Comparison of ENCODE assay signal across 1 cellular context in the genomic region with DNA sequence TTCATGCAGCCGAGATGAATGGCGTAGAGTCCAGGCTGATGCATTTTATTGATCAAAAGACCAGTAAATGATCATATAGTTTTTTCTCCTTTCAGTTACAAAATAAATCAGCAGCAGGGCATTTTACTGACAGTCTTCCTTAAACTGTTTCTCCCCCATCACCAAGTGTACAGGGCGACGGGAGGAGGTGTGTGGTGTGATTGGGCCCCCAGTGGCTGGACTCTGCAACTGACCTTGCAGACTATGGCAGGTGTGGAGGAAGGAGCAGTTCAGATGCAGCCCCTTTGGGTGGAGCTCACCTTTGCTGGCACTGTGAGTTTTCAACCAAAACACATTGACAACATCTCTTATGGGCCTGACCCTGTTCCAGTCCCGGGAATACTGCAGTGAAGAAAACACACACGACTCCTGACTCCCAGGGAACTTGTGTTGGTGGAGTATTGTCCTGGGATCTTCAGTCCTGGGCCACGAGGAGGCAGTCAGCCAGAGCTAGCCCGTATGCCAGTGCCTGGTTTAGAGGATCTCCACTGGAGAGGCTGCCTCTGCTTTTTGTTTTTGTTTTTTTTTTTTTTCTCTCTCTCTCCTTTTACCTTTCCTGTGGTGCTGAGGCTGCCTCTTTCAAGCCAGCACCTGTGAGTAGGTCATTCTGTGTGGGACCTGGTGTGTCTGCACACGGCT.
TF ChIP-seq lines count a peak whose summit lies in the region.

No MANE protein-coding gene starts in this region.

TF ChIP-seq in SK-N-SH treated with all-trans-retinoic acid at 6 μM for 48 hours, 23 proteins besides CTCF, POLR2A, EP300 and RAD21 (continued from another document):
- TF ChIP-seq POU6F1 (CRISPR knock-in tag; IDR thresholded peaks at IDR 0.05; ENCODE audit: borderline replicate concordance, low read depth) (no peak), OSR1 (CRISPR knock-in tag; IDR thresholded peaks at IDR 0.05) (no peak), ESRRG (CRISPR knock-in tag; IDR thresholded peaks at IDR 0.05) (no peak), ZFP3 (CRISPR knock-in tag; IDR thresholded peaks at IDR 0.05) (no peak), SNAI2 (CRISPR knock-in tag; IDR thresholded peaks at IDR 0.05) (no peak)
- TF ChIP-seq, protein P1, sequence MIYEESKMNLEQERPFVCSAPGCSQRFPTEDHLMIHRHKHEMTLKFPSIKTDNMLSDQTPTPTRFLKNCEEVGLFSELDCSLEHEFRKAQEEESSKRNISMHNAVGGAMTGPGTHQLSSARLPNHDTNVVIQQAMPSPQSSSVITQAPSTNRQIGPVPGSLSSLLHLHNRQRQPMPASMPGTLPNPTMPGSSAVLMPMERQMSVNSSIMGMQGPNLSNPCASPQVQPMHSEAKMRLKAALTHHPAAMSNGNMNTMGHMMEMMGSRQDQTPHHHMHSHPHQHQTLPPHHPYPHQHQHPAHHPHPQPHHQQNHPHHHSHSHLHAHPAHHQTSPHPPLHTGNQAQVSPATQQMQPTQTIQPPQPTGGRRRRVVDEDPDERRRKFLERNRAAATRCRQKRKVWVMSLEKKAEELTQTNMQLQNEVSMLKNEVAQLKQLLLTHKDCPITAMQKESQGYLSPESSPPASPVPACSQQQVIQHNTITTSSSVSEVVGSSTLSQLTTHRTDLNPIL (CRISPR knock-in tag; IDR thresholded peaks at IDR 0.05; ENCODE audit: low read depth): no peak
TF ChIP-seq in SK-N-SH treated with all-trans-retinoic acid at 6 μM for 48 hours: peak in this region for 0.
